Comparison of ENCODE assay signal across 8 cellular contexts in the genomic region with DNA sequence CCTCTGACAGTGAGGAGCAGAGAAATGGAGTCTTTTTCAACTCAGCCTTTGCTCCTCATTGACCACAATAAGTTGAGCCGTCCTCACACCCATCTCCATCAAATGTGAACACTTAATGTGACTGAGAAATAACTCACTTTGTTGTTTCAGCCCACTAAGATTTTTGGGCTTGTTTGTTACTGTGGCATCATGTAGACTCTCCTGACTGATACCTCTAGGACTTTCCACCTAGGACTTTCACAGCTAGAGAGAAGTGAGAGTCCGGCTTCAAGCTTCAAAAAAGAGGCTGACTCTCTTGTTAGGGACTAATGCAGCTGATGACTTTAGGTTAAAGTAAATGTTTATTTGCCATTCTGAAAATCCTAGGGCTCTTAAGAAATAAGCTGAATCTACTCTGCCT.
"Had no signal": no experiment of that assay in that cellular context is flagged by ENCODE, and none has a peak within 500 bp of the region (broad histone marks: within the 10 kb centered on the region; RNA-seq: fewer than 3 reads in every experiment).

No MANE protein-coding gene starts in this region.

- FAIRE-seq: G401.6, GM12878, GM12891, GM12892, GM18507, GM19239 had no signal

- H3K4me3 ChIP-seq: GM12878 had no signal

- ATAC-seq: GM12878 had no signal

- DNase-seq: GDM1, GF-D8 had no signal
